22 cellular contexts compared by ENCODE assay signal in the genomic region with DNA sequence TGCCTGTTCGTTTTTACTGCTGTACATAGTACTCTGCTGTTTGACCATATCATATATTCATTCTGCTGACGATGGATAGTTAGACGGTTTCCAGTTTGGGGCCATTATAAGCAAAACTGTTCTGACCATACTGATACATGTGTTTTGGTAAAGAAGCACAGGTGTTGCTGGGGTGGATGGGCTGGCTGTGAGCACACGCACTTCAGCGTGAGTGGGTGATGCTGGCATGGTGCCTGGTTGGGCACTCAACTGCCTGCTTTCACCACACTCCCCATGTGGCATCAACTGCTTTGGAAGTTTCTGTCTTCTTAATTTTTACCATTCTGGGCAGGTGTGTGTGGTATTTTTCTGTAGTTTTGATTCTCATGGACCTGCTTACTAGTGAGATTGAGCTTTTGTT.
A peak's percentile ranks its signal among the peaks of the same experiment; 100 is the strongest.
DNase-seq lines count a peak whose midpoint lies in the region; ATAC-seq lines count a peak whose summit lies in the region.
"Had no signal": no experiment of that assay in that cellular context is flagged by ENCODE, and none has a peak within 500 bp of the region (broad histone marks: within the 10 kb centered on the region; RNA-seq: fewer than 3 reads in every experiment).

No MANE protein-coding gene starts in this region.

- H3K9me3 Mint-ChIP-seq in memory B cell: no peaks in the 10 kb centered on the region
- H3K9me3 Mint-ChIP-seq: activated T-helper 2 cell treated with anti-CD3 and anti-CD28 coated beads, Interferon-gamma antibody, Interleukin-2, Interleukin-4, amounts not matched to agents 10 μg/mL and 5 μg/mL and 100 μg/mL, durations not matched to agents 14 hours and 24 hours and 36 hours; T-helper 2 cell treated with Interferon-gamma antibody and Interleukin-4, amounts not matched to agents 5 μg/mL and 100 μg/mL, for 36 hours; WTC11 had no signal

- H3K27me3 Mint-ChIP-seq in memory B cell: no peaks in the 10 kb centered on the region

- peaks cover 40 to 98% (median 90%) of the 10 kb centered on the region in 10 experiments for H3K4me1 ChIP-seq in BLaER1 treated with 17β-estradiol and CSF1 and Interleukin-3, amounts not matched to agents 10 nM and 100 nM
- H3K4me1 ChIP-seq: parathyroid adenoma had no signal

- H3K36me3 Mint-ChIP-seq in memory B cell: no peaks in the 10 kb centered on the region
- H3K36me3 Mint-ChIP-seq: WTC11 had no signal

- peak overlapping the region; percentile 17 to 98 (median 93); a peak in 20 of 22 replicates for H3K4me2 ChIP-seq in BLaER1 treated with 17β-estradiol and CSF1 and Interleukin-3, amounts not matched to agents 10 nM and 100 nM

- H3K27ac Mint-ChIP-seq in memory B cell: no peak overlapping the region
- H3K27ac Mint-ChIP-seq: activated T-helper 2 cell treated with anti-CD3 and anti-CD28 coated beads, Interferon-gamma antibody, Interleukin-2, Interleukin-4, amounts not matched to agents 10 μg/mL and 5 μg/mL and 100 μg/mL, durations not matched to agents 14 hours and 24 hours and 36 hours; nephron; T-helper 2 cell treated with Interferon-gamma antibody and Interleukin-4, amounts not matched to agents 5 μg/mL and 100 μg/mL, for 36 hours; WTC11 had no signal

- peaks cover 15 to 97% (median 77%) of the 10 kb centered on the region in 11 experiments; a peak in 20 of 22 replicates for H4K20me1 ChIP-seq in BLaER1 treated with 17β-estradiol and CSF1 and Interleukin-3, amounts not matched to agents 10 nM and 100 nM

- DNase-seq in NCI-H1417 (lab: John Stamatoyannopoulos, UW) (peak in 2 of 3 experiments; percentile 32 to 75), NCI-H1417 treated with DMSO at 0.1 percent for 48 hours (lab: John Stamatoyannopoulos, UW) (no peak), NCI-H345 treated with DMSO at 0.1 percent for 48 hours (lab: John Stamatoyannopoulos, UW; ENCODE audit: unreplicated experiment) (peak; percentile 39), memory B cell (ENCODE audit: low spot score in 2 of 2) (no peak), GM19238 (ENCODE audit: insufficient read length, low spot score) (no peak), COLO829 (ENCODE audit: low spot score) (no peak)
- DNase-seq in activated effector memory CD4-positive, alpha-beta T cell treated with anti-CD3 and anti-CD28 coated beads, Interleukin-2, amount 50 U/mL, for 16 hours: no peak
- DNase-seq: mesendoderm, MM.1S, NCI-H2029, NCI-H774, Peyer's patch, upper lobe of right lung had no signal

- H3K27ac ChIP-seq in BLaER1 treated with 17β-estradiol and CSF1 and Interleukin-3, amounts not matched to agents 10 nM and 100 nM: peak overlapping the region in 3 of 11 experiments; percentile 64 to 69 (median 68); a peak in 5 of 22 replicates
- H3K27ac ChIP-seq: parathyroid adenoma, SK-N-MC, upper lobe of right lung had no signal

- peaks cover 0 to 88% (median 0%) of the 10 kb centered on the region in 11 experiments; a peak in 8 of 22 replicates for H3K27me3 ChIP-seq in BLaER1 treated with 17β-estradiol and CSF1 and Interleukin-3, amounts not matched to agents 10 nM and 100 nM
- H3K27me3 ChIP-seq: Peyer's patch, upper lobe of right lung had no signal

- peaks cover 0 to 12% (median 4%) of the 10 kb centered on the region in 11 experiments; a peak in 8 of 22 replicates for H3K36me3 ChIP-seq in BLaER1 treated with 17β-estradiol and CSF1 and Interleukin-3, amounts not matched to agents 10 nM and 100 nM
- H3K36me3 ChIP-seq: Peyer's patch, upper lobe of right lung had no signal

- peaks cover 50% of the 10 kb centered on the region for H3K4me1 Mint-ChIP-seq in memory B cell
- H3K4me1 Mint-ChIP-seq: WTC11 had no signal

- ATAC-seq in memory B cell (ENCODE audit: low read depth): no peak
- ATAC-seq: HepG2, sciatic nerve, WTC11 had no signal

- H3K9me3 ChIP-seq in BLaER1 treated with 17β-estradiol and CSF1 and Interleukin-3, amounts not matched to agents 10 nM and 100 nM (replicated peaks in 1 of 11): peaks cover 0 to 13% (median 3%) of the 10 kb centered on the region in 11 experiments; a peak in 8 of 22 replicates
- H3K9me3 ChIP-seq: Peyer's patch, upper lobe of right lung had no signal

- 0 out of 22 replicates have a peak overlapping the region, but pooled peaks of 1 of the 11 experiments have one; percentile 3 for H3K9ac ChIP-seq in BLaER1 treated with 17β-estradiol and CSF1 and Interleukin-3, amounts not matched to agents 10 nM and 100 nM
- H3K9ac ChIP-seq: parathyroid adenoma had no signal

- H3K4me3 Mint-ChIP-seq in memory B cell: peak overlapping the region; percentile 44
- H3K4me3 Mint-ChIP-seq: nephron; T-helper 2 cell treated with Interferon-gamma antibody and Interleukin-4, amounts not matched to agents 5 μg/mL and 100 μg/mL, for 36 hours; WTC11 had no signal

- peak overlapping the region in 2 of 10 experiments; percentile 41 to 47; a peak in 1 of 20 replicates for H3K4me3 ChIP-seq in BLaER1 treated with 17β-estradiol and CSF1 and Interleukin-3, amounts not matched to agents 10 nM and 100 nM
- H3K4me3 ChIP-seq: Peyer's patch, SK-N-MC, upper lobe of right lung had no signal

Comparison
In these comparisons a context has a peak if more than half of its experiments do, and no peak if none do; other contexts are left out.
1. DNase-seq: peak in NCI-H1417 (2 of 3) and NCI-H345 treated with DMSO at 0.1 percent for 48 hours (single experiment); none in NCI-H1417 treated with DMSO at 0.1 percent for 48 hours (single experiment), memory B cell (0 of 2), activated effector memory CD4-positive, alpha-beta T cell treated with anti-CD3 and anti-CD28 coated beads, Interleukin-2, amount 50 U/mL, for 16 hours (single experiment), GM19238 (single experiment) and COLO829 (single experiment).